ENCODE assay signal across 9 cellular contexts in genomic region chr6:31083742-31084354, GRCh38. TPM values are rescaled to one million over a fixed set of nuclear protein-coding genes. Genes with fewer than 3 reads are reported as not detected.
DNase-seq lines count a peak whose midpoint lies in the region; ATAC-seq lines count a peak whose summit lies in the region.
"Had no signal": no experiment of that assay in that cellular context is flagged by ENCODE, and none has a peak within 500 bp of the region (broad histone marks: within the 10 kb centered on the region; RNA-seq: fewer than 3 reads in every experiment).

No MANE protein-coding gene starts in this region.

- DNase-seq in NOMO-1 treated with DMSO at 0.1 percent for 48 hours (lab: John Stamatoyannopoulos, UW; ENCODE audit: unreplicated experiment), result peak; percentile 21
- DNase-seq in NOMO-1 treated with dmso at 0.1 percent for 144 hours (lab: John Stamatoyannopoulos, UW; ENCODE audit: unreplicated experiment), result no peak
- peak; percentile 86 for DNase-seq in NCI-H69 (lab: John Stamatoyannopoulos, UW)
- DNase-seq in activated T-helper 2 cell treated with anti-CD3 and anti-CD28 coated beads, Interferon-gamma antibody, Interleukin-2, Interleukin-4, amounts not matched to agents 10 μg/mL and 5 μg/mL and 100 μg/mL, durations not matched to agents 14 hours and 24 hours and 36 hours (ENCODE audit: low spot score), result peak; percentile 23
- DNase-seq in iPS DF 19.7 (ENCODE audit: low read depth, low spot score), result peak; percentile 54
- DNase-seq in stimulated activated naive CD8-positive, alpha-beta T cell treated with anti-CD3 and anti-CD28 coated beads, Interleukin-15, amount 100 ng/mL, for 72 hours, result peak; percentile 33 to 37
- no peak for DNase-seq in central memory CD4-positive, alpha-beta T cell

- no peak for ATAC-seq in stimulated activated naive CD8-positive, alpha-beta T cell treated with anti-CD3 and anti-CD28 coated beads, Interleukin-15, amount 100 ng/mL, for 72 hours
- no peak for ATAC-seq in GM21619 (IDR thresholded peaks at IDR 0.05; ENCODE audit: unreplicated experiment)

- no peak overlapping the region for H3K4me3 Mint-ChIP-seq in activated T-helper 2 cell treated with anti-CD3 and anti-CD28 coated beads, Interferon-gamma antibody, Interleukin-2, Interleukin-4, amounts not matched to agents 10 μg/mL and 5 μg/mL and 100 μg/mL, durations not matched to agents 14 hours and 24 hours and 36 hours (ENCODE audit: low read depth)
- no peak overlapping the region for H3K4me3 Mint-ChIP-seq in stimulated activated naive CD8-positive, alpha-beta T cell treated with anti-CD3 and anti-CD28 coated beads, Interleukin-15, amount 100 ng/mL, for 72 hours
- H3K4me3 Mint-ChIP-seq: activated naive CD8-positive, alpha-beta T cell had no signal

- H3K9me3 Mint-ChIP-seq in activated T-helper 2 cell treated with anti-CD3 and anti-CD28 coated beads, Interferon-gamma antibody, Interleukin-2, Interleukin-4, amounts not matched to agents 10 μg/mL and 5 μg/mL and 100 μg/mL, durations not matched to agents 14 hours and 24 hours and 36 hours, result no peaks in the 10 kb centered on the region
- no peaks in the 10 kb centered on the region for H3K9me3 Mint-ChIP-seq in stimulated activated naive CD8-positive, alpha-beta T cell treated with anti-CD3 and anti-CD28 coated beads, Interleukin-15, amount 100 ng/mL, for 72 hours

- H3K4me1 Mint-ChIP-seq in activated T-helper 2 cell treated with anti-CD3 and anti-CD28 coated beads, Interferon-gamma antibody, Interleukin-2, Interleukin-4, amounts not matched to agents 10 μg/mL and 5 μg/mL and 100 μg/mL, durations not matched to agents 14 hours and 24 hours and 36 hours (ENCODE audit: low read depth), result peaks cover 10% of the 10 kb centered on the region
- peaks cover 24% of the 10 kb centered on the region for H3K4me1 Mint-ChIP-seq in stimulated activated naive CD8-positive, alpha-beta T cell treated with anti-CD3 and anti-CD28 coated beads, Interleukin-15, amount 100 ng/mL, for 72 hours

- H3K27ac Mint-ChIP-seq in activated T-helper 2 cell treated with anti-CD3 and anti-CD28 coated beads, Interferon-gamma antibody, Interleukin-2, Interleukin-4, amounts not matched to agents 10 μg/mL and 5 μg/mL and 100 μg/mL, durations not matched to agents 14 hours and 24 hours and 36 hours, result no peak overlapping the region
- H3K27ac Mint-ChIP-seq in stimulated activated naive CD8-positive, alpha-beta T cell treated with anti-CD3 and anti-CD28 coated beads, Interleukin-15, amount 100 ng/mL, for 72 hours, result no peak overlapping the region
- H3K27ac Mint-ChIP-seq: activated naive CD8-positive, alpha-beta T cell had no signal

- intact Hi-C loops in activated T-helper 2 cell treated with anti-CD3 and anti-CD28 coated beads, Interferon-gamma antibody, Interleukin-2, Interleukin-4, amounts not matched to agents 10 μg/mL and 5 μg/mL and 100 μg/mL, durations not matched to agents 14 hours and 24 hours and 36 hours (cut with micrococcal nuclease), result no loop called here

- peaks cover 22% of the 10 kb centered on the region for H3K27me3 Mint-ChIP-seq in activated T-helper 2 cell treated with anti-CD3 and anti-CD28 coated beads, Interferon-gamma antibody, Interleukin-2, Interleukin-4, amounts not matched to agents 10 μg/mL and 5 μg/mL and 100 μg/mL, durations not matched to agents 14 hours and 24 hours and 36 hours (ENCODE audit: low read depth)
- H3K27me3 Mint-ChIP-seq in stimulated activated naive CD8-positive, alpha-beta T cell treated with anti-CD3 and anti-CD28 coated beads, Interleukin-15, amount 100 ng/mL, for 72 hours, result no peaks in the 10 kb centered on the region
- H3K27me3 Mint-ChIP-seq: activated naive CD8-positive, alpha-beta T cell had no signal

- no peaks in the 10 kb centered on the region for H3K36me3 Mint-ChIP-seq in activated T-helper 2 cell treated with anti-CD3 and anti-CD28 coated beads, Interferon-gamma antibody, Interleukin-2, Interleukin-4, amounts not matched to agents 10 μg/mL and 5 μg/mL and 100 μg/mL, durations not matched to agents 14 hours and 24 hours and 36 hours (ENCODE audit: low read depth)
- H3K36me3 Mint-ChIP-seq: activated naive CD8-positive, alpha-beta T cell had no signal

RNA-seq across cellular contexts. Expression of gene C6orf15, which starts 28.5 kb away (rescaled TPM):
- total RNA-seq in activated T-helper 2 cell treated with anti-CD3 and anti-CD28 coated beads, Interferon-gamma antibody, Interleukin-2, Interleukin-4, amounts not matched to agents 10 μg/mL and 5 μg/mL and 100 μg/mL, durations not matched to agents 14 hours and 24 hours and 36 hours, result not detected in 2 replicates

RNA-seq across cellular contexts. Expression of gene PSORS1C1, which starts 30.8 kb away (rescaled TPM):
- total RNA-seq in activated T-helper 2 cell treated with anti-CD3 and anti-CD28 coated beads, Interferon-gamma antibody, Interleukin-2, Interleukin-4, amounts not matched to agents 10 μg/mL and 5 μg/mL and 100 μg/mL, durations not matched to agents 14 hours and 24 hours and 36 hours, result not detected in 2 replicates

RNA-seq across cellular contexts. Expression of gene CDSN, which starts 36.4 kb away (rescaled TPM):
- not detected in 2 replicates for total RNA-seq in activated T-helper 2 cell treated with anti-CD3 and anti-CD28 coated beads, Interferon-gamma antibody, Interleukin-2, Interleukin-4, amounts not matched to agents 10 μg/mL and 5 μg/mL and 100 μg/mL, durations not matched to agents 14 hours and 24 hours and 36 hours

RNA-seq across cellular contexts. Expression of gene PSORS1C2, which starts 55.0 kb away (rescaled TPM):
- total RNA-seq in activated T-helper 2 cell treated with anti-CD3 and anti-CD28 coated beads, Interferon-gamma antibody, Interleukin-2, Interleukin-4, amounts not matched to agents 10 μg/mL and 5 μg/mL and 100 μg/mL, durations not matched to agents 14 hours and 24 hours and 36 hours, result not detected in 2 replicates

Comparison
In these comparisons a context has a peak if more than half of its experiments do, and no peak if none do; other contexts are left out.
1. DNase-seq: peak in NOMO-1 treated with DMSO at 0.1 percent for 48 hours (single experiment), NCI-H69 (single experiment), activated T-helper 2 cell treated with anti-CD3 and anti-CD28 coated beads, Interferon-gamma antibody, Interleukin-2, Interleukin-4, amounts not matched to agents 10 μg/mL and 5 μg/mL and 100 μg/mL, durations not matched to agents 14 hours and 24 hours and 36 hours (single experiment), iPS DF 19.7 (single experiment) and stimulated activated naive CD8-positive, alpha-beta T cell treated with anti-CD3 and anti-CD28 coated beads, Interleukin-15, amount 100 ng/mL, for 72 hours (2 of 2); none in NOMO-1 treated with dmso at 0.1 percent for 144 hours (single experiment) and central memory CD4-positive, alpha-beta T cell (single experiment).